21 cellular contexts compared by ENCODE assay signal in the genomic region with DNA sequence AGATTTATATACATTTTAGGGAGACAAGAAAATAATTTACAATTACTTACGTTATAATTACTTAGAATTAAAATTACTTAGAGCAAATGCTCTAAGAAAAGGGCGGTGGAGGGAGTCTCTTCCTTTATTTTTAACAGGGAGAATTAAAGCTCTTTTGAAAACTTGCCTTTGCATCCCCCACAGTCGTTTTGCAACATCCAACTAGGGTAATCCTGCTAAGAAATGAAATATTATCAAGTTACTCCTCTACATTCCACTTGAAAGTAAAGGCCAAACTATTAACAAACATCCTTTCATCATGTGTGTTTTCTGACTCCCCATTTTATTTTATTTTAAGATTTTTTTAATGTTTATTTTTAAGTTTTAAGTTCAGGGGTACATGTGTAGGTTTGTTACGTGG.
"Had no signal": no experiment of that assay in that cellular context is flagged by ENCODE, and none has a peak within 500 bp of the region (broad histone marks: within the 10 kb centered on the region; RNA-seq: fewer than 3 reads in every experiment).

No MANE protein-coding gene starts in this region.

- DNase-seq: colonic mucosa; cortex of kidney; effector CD8-positive, alpha-beta T cell; effector memory CD8-positive, alpha-beta T cell; endodermal cell; heart left ventricle; hypothalamus; immature natural killer cell; islet precursor cell; kidney; kidney glomerular epithelial cell; left colon; left lung; left ventricle myocardium superior; lower lobe of right lung; mesenchymal stem cell; midbrain had no signal

- H3K36me3 Mint-ChIP-seq: immature natural killer cell had no signal

- H3K27me3 Mint-ChIP-seq: dendritic cell treated with granulocyte-macrophage colony-stimulating factor and Interleukin-4, amounts not matched to agents 40 ng/mL and 50 ng/mL, for 4 days; effector memory CD8-positive, alpha-beta T cell had no signal

- FAIRE-seq: endothelial cell of umbilical vein, frontal cortex, kidney had no signal

- ATAC-seq: effector memory CD8-positive, alpha-beta T cell; gastroesophageal sphincter; heart left ventricle; left colon; left lung; left ventricle myocardium superior; lower lobe of right lung had no signal

- H3K27ac Mint-ChIP-seq: dendritic cell treated with granulocyte-macrophage colony-stimulating factor and Interleukin-4, amounts not matched to agents 40 ng/mL and 50 ng/mL, for 4 days; effector memory CD8-positive, alpha-beta T cell; endodermal cell; immature natural killer cell had no signal

- H3K4me3 Mint-ChIP-seq: dendritic cell treated with granulocyte-macrophage colony-stimulating factor and Interleukin-4, amounts not matched to agents 40 ng/mL and 50 ng/mL, for 4 days; effector memory CD8-positive, alpha-beta T cell; endodermal cell; immature natural killer cell had no signal

- H3K4me1 Mint-ChIP-seq: endodermal cell, immature natural killer cell had no signal
